2 cellular contexts compared by ENCODE assay signal in the genomic region with DNA sequence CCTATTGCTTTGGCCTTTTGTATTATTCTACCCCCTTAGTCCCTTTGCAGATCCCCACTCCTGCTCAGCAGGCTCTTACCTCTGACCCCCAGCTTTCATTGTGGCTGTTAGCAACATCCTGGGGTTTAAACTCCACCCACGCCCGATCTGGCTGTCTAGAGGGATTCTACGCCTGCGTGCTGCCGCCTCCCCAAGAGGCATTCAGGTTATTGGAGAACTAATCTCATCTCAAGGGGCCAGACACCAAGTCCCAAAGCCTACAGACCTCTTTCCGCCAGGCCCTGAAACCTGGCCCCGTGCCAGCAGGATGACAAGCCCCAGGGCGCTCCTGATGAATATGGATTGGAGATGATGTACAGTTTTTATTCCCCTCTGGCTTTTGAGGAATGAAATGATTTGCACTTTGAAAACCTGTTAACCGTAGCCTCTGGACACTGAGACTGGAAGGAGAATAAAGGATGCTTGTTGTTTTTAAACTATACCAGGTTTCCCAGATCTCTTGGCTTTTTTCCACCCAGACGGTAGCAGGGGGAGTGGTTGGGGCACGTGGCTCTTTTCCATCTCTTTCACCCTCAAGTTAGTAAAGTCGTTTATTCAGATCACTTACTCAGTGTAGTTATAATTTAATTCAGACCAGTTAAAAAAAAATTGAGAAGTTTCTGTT.
TF ChIP-seq lines count a peak whose summit lies in the region.

No MANE protein-coding gene starts in this region.

TF ChIP-seq in HEK293, 187 proteins besides CTCF, POLR2A, EP300 and RAD21 (continued from another document):
- no peak for TF ChIP-seq ZNF394 (tag by site-specific recombination; IDR thresholded peaks at IDR 0.05; ENCODE audit: borderline replicate concordance)
- TF ChIP-seq ZNF776 (tag by site-specific recombination; IDR thresholded peaks at IDR 0.05; ENCODE audit: borderline replicate concordance): 0 out of 2 replicates have a peak, but pooled peaks have one; percentile 53
- no peak for TF ChIP-seq ZNF16 (tag by site-specific recombination; IDR thresholded peaks at IDR 0.05; ENCODE audit: low read depth)
- no peak for TF ChIP-seq ZNF510 (tag by site-specific recombination; IDR thresholded peaks at IDR 0.05; ENCODE audit: insufficient replicate concordance)
- 0 out of 2 replicates have a peak, but pooled peaks have one; percentile 27 for TF ChIP-seq KLF10 (tag by site-specific recombination; IDR thresholded peaks at IDR 0.05)
- TF ChIP-seq, protein P1, sequence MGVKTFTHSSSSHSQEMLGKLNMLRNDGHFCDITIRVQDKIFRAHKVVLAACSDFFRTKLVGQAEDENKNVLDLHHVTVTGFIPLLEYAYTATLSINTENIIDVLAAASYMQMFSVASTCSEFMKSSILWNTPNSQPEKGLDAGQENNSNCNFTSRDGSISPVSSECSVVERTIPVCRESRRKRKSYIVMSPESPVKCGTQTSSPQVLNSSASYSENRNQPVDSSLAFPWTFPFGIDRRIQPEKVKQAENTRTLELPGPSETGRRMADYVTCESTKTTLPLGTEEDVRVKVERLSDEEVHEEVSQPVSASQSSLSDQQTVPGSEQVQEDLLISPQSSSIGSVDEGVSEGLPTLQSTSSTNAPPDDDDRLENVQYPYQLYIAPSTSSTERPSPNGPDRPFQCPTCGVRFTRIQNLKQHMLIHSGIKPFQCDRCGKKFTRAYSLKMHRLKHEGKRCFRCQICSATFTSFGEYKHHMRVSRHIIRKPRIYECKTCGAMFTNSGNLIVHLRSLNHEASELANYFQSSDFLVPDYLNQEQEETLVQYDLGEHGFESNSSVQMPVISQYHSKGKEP (tag by site-specific recombination; IDR thresholded peaks at IDR 0.05): peak; percentile 35; the same call in 1 of the 2 replicates
- no peak for TF ChIP-seq ZNF596 (tag by site-specific recombination; IDR thresholded peaks at IDR 0.05)
- no peak for TF ChIP-seq ZSCAN23 (tag by site-specific recombination; IDR thresholded peaks at IDR 0.05)
- TF ChIP-seq SCRT2 (tag by site-specific recombination; IDR thresholded peaks at IDR 0.05): 0 out of 2 replicates have a peak, but pooled peaks have one; percentile 14

TF ChIP-seq in K562, 482 proteins besides CTCF, POLR2A, EP300 and RAD21 (continued from another document and continues in another):
- TF ChIP-seq RERE (CRISPR knock-in tag; IDR thresholded peaks at IDR 0.05; ENCODE audit: borderline replicate concordance): no peak
- TF ChIP-seq MYNN (IDR thresholded peaks at IDR 0.05): no peak
- no peak for TF ChIP-seq MYNN (CRISPR knock-in tag; IDR thresholded peaks at IDR 0.05)
- no peak for TF ChIP-seq CEBPG (CRISPR knock-in tag; IDR thresholded peaks at IDR 0.05)
- no peak for TF ChIP-seq CEBPG (tag; conservative IDR thresholded peaks at IDR 0.05 in 1 of 2, IDR thresholded peaks at IDR 0.05 in 1 of 2)
- TF ChIP-seq HMGN3 (IDR thresholded peaks at IDR 0.05; ENCODE audit: borderline replicate concordance, extremely low read depth, insufficient read length, low read depth, low read length): no peak
- TF ChIP-seq ZBTB8A (IDR thresholded peaks at IDR 0.05; ENCODE audit: partially characterized antibody): no peak
- TF ChIP-seq JUN (IDR thresholded peaks at IDR 0.05; ENCODE audit: borderline replicate concordance, low read depth, low read length): no peak
- no peak for TF ChIP-seq JUN (CRISPR knock-in tag; IDR thresholded peaks at IDR 0.05; ENCODE audit: borderline replicate concordance)
- no peak for TF ChIP-seq TCF7L2 (IDR thresholded peaks at IDR 0.05; ENCODE audit: low read depth, low read length)
- no peak for TF ChIP-seq RBM15 (IDR thresholded peaks at IDR 0.05; ENCODE audit: insufficient read depth, low read length)
- TF ChIP-seq ZEB2 (IDR thresholded peaks at IDR 0.05): no peak
- no peak for TF ChIP-seq ZKSCAN8 (CRISPR knock-in tag; IDR thresholded peaks at IDR 0.05)
- TF ChIP-seq, protein P2, sequence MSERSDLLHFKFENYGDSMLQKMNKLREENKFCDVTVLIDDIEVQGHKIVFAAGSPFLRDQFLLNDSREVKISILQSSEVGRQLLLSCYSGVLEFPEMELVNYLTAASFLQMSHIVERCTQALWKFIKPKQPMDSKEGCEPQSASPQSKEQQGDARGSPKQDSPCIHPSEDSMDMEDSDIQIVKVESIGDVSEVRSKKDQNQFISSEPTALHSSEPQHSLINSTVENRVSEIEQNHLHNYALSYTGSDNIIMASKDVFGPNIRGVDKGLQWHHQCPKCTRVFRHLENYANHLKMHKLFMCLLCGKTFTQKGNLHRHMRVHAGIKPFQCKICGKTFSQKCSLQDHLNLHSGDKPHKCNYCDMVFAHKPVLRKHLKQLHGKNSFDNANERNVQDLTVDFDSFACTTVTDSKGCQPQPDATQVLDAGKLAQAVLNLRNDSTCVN (CRISPR knock-in tag; IDR thresholded peaks at IDR 0.05): no peak
- TF ChIP-seq ZNF121 (CRISPR knock-in tag; conservative IDR thresholded peaks at IDR 0.05): no peak
- TF ChIP-seq HNRNPH1 (optimal IDR thresholded peaks at IDR 0.05; ENCODE audit: low read depth, low read length): no peak
- no peak for TF ChIP-seq ZNF75A (CRISPR knock-in tag; IDR thresholded peaks at IDR 0.05)
- TF ChIP-seq SRSF9 (IDR thresholded peaks at IDR 0.05; ENCODE audit: borderline replicate concordance, low read depth, low read length): no peak
- no peak for TF ChIP-seq KLF10 (CRISPR knock-in tag; IDR thresholded peaks at IDR 0.05)
- TF ChIP-seq, protein P3, sequence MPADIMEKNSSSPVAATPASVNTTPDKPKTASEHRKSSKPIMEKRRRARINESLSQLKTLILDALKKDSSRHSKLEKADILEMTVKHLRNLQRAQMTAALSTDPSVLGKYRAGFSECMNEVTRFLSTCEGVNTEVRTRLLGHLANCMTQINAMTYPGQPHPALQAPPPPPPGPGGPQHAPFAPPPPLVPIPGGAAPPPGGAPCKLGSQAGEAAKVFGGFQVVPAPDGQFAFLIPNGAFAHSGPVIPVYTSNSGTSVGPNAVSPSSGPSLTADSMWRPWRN (IDR thresholded peaks at IDR 0.05; ENCODE audit: low read depth): no peak
- TF ChIP-seq, protein P4, sequence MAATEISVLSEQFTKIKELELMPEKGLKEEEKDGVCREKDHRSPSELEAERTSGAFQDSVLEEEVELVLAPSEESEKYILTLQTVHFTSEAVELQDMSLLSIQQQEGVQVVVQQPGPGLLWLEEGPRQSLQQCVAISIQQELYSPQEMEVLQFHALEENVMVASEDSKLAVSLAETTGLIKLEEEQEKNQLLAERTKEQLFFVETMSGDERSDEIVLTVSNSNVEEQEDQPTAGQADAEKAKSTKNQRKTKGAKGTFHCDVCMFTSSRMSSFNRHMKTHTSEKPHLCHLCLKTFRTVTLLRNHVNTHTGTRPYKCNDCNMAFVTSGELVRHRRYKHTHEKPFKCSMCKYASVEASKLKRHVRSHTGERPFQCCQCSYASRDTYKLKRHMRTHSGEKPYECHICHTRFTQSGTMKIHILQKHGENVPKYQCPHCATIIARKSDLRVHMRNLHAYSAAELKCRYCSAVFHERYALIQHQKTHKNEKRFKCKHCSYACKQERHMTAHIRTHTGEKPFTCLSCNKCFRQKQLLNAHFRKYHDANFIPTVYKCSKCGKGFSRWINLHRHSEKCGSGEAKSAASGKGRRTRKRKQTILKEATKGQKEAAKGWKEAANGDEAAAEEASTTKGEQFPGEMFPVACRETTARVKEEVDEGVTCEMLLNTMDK (IDR thresholded peaks at IDR 0.05; ENCODE audit: borderline replicate concordance, insufficient read depth, low read depth, low read length, poor library complexity, severe bottlenecking): no peak
- no peak for TF ChIP-seq ZBED1 (IDR thresholded peaks at IDR 0.05)
- no peak for TF ChIP-seq CHD2 (IDR thresholded peaks at IDR 0.05; ENCODE audit: low read depth, low read length)
- TF ChIP-seq ZNF518B (CRISPR knock-in tag; IDR thresholded peaks at IDR 0.05): no peak
- TF ChIP-seq KLF16 (IDR thresholded peaks at IDR 0.05): no peak
- no peak for TF ChIP-seq SNRNP70 (optimal IDR thresholded peaks at IDR 0.05; ENCODE audit: low read depth, low read length)
- TF ChIP-seq MYBL2 (IDR thresholded peaks at IDR 0.05; ENCODE audit: low read depth): no peak
- TF ChIP-seq MYBL2 (CRISPR knock-in tag; IDR thresholded peaks at IDR 0.05; ENCODE audit: borderline replicate concordance): no peak
- no peak for TF ChIP-seq SREBF2 (CRISPR knock-in tag; IDR thresholded peaks at IDR 0.05)
- TF ChIP-seq, protein P5, sequence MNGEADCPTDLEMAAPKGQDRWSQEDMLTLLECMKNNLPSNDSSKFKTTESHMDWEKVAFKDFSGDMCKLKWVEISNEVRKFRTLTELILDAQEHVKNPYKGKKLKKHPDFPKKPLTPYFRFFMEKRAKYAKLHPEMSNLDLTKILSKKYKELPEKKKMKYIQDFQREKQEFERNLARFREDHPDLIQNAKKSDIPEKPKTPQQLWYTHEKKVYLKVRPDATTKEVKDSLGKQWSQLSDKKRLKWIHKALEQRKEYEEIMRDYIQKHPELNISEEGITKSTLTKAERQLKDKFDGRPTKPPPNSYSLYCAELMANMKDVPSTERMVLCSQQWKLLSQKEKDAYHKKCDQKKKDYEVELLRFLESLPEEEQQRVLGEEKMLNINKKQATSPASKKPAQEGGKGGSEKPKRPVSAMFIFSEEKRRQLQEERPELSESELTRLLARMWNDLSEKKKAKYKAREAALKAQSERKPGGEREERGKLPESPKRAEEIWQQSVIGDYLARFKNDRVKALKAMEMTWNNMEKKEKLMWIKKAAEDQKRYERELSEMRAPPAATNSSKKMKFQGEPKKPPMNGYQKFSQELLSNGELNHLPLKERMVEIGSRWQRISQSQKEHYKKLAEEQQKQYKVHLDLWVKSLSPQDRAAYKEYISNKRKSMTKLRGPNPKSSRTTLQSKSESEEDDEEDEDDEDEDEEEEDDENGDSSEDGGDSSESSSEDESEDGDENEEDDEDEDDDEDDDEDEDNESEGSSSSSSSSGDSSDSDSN (IDR thresholded peaks at IDR 0.05; ENCODE audit: borderline replicate concordance in 1 of 2, low read depth in 2 of 2, low read length in 2 of 2): 0 out of 4 replicates have a peak, but pooled peaks of 1 of the 2 experiments have one; percentile 29
- no peak for TF ChIP-seq PTRF (tag; IDR thresholded peaks at IDR 0.05)
- no peak for TF ChIP-seq CEBPB (tag; IDR thresholded peaks at IDR 0.05)
- TF ChIP-seq RBFOX2 (IDR thresholded peaks at IDR 0.05; ENCODE audit: low read depth, low read length): no peak
- no peak for TF ChIP-seq TCF7 (IDR thresholded peaks at IDR 0.05; ENCODE audit: borderline replicate concordance)
- TF ChIP-seq POLR3G (IDR thresholded peaks at IDR 0.05; ENCODE audit: extremely low read depth, insufficient read length, insufficient replicate concordance): no peak
- TF ChIP-seq ZNF57 (CRISPR knock-in tag; IDR thresholded peaks at IDR 0.05): no peak
- TF ChIP-seq CXXC5 (CRISPR knock-in tag; IDR thresholded peaks at IDR 0.05): peak; percentile 55
- TF ChIP-seq USF2 (CRISPR knock-in tag; IDR thresholded peaks at IDR 0.05): no peak
